8 cellular contexts compared by ENCODE assay signal in the genomic region with DNA sequence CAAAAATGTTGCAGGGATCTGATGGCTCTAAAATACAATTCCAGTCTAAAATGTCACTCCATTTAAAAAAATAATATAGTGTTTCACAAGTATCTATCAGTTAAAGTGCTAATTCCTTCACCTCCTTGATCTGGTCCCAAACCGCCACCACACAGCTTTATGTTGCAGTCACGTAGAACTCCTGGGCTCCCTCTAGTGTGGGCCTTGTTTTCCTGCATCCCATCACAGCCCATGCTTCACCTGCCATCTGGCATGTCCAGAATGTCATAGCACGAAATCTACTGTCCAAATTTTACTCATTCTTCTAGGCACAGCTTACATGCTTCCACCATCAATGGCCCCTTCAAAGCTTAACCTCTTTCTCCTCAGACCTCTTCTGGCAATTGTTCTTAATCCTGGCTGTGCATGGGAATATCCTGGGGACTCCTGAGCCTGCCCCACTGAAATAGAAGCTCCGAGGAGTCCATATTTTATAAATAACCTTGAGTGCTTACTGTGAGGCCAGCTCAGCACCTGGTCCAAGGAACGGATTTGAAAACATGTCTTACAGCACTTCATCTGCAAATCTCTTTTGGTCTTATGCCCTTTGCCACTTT. TPM values are rescaled to one million over a fixed set of nuclear protein-coding genes. Genes with fewer than 3 reads are reported as not detected.
DNase-seq lines count a peak whose midpoint lies in the region; ATAC-seq, FAIRE-seq and TF ChIP-seq lines count a peak whose summit lies in the region.

No MANE protein-coding gene starts in this region.

- no peaks in the 10 kb centered on the region for H3K9me3 ChIP-seq in A549

- TF ChIP-seq CTCF in A549 (IDR thresholded peaks at IDR 0.05) (peak; percentile 52), GM10266 (IDR thresholded peaks at IDR 0.05; ENCODE audit: control insufficient read depth, insufficient read depth, low read depth, missing control alignments) (peak; percentile 42)

- FAIRE-seq in A549 (lab: Jason Lieb, UNC), result no peak

- POLR2A ChIA-PET in A549 (lab: Yijun Ruan, JAX), result no interaction called here

- DNase-seq in A549 (ENCODE audit: low read depth in 1 of 2, low spot score in 1 of 2) (peak; percentile 26 to 48), GM10266 (ENCODE audit: extremely low spot score) (peak; percentile 14), RPMI7951 (ENCODE audit: low read depth) (peak; percentile 49), iPS-NIHi7 (ENCODE audit: extremely low spot score) (peak; percentile 78), occipital lobe (lab: John Stamatoyannopoulos, UW) (no peak), cerebellar nuclear complex (lab: John Stamatoyannopoulos, UW) (no peak)

- no peak for TF ChIP-seq EP300 in A549 (IDR thresholded peaks at IDR 0.05)

- no peaks in the 10 kb centered on the region for H3K4me1 ChIP-seq in A549

- no peak overlapping the region for H3K4me2 ChIP-seq in A549

- WGBS in A549 (ENCODE audit: missing lambda C conversion rate), result 12% methylated on average over 5 of the region's 5 CpGs

- no peak for TF ChIP-seq POLR2A in A549 (IDR thresholded peaks at IDR 0.05; ENCODE audit: low read length)
- no peak for TF ChIP-seq POLR2A in GM18505 (IDR thresholded peaks at IDR 0.05; ENCODE audit: borderline replicate concordance, extremely low read depth, insufficient read depth, insufficient read length)

- CTCF ChIA-PET in A549 (lab: Yijun Ruan, JAX), result interaction anchor here (0.6 to 2.3 kb wide), 12 partner anchors 11 to 1526 kb away, joined by 3 to 13 read pairs (median 3); a partner anchor contains a TSS

- peak; percentile 87 to 93 for ATAC-seq in A549
- ATAC-seq in HG03442 (IDR thresholded peaks at IDR 0.05; ENCODE audit: unreplicated experiment), result peak; percentile 58
- ATAC-seq in GM18505 (IDR thresholded peaks at IDR 0.05; ENCODE audit: unreplicated experiment), result no peak

- no peak overlapping the region for H3K4me3 ChIP-seq in A549

- peak; percentile 43 to 62 for TF ChIP-seq RAD21 in A549 (conservative IDR thresholded peaks at IDR 0.05 in 1 of 2, IDR thresholded peaks at IDR 0.05 in 1 of 2)

- H3K27ac ChIP-seq in A549, result no peak overlapping the region

TF ChIP-seq in A549, 52 proteins besides CTCF, POLR2A, EP300 and RAD21:
- TF ChIP-seq RCOR1 (IDR thresholded peaks at IDR 0.05; ENCODE audit: low read depth, low read length), result no peak
- TF ChIP-seq SMC3 (IDR thresholded peaks at IDR 0.05), result peak; percentile 46; the same call in 2 of the 3 replicates
- TF ChIP-seq RNF2 (IDR thresholded peaks at IDR 0.05; ENCODE audit: borderline replicate concordance, low read depth), result no peak

RNA-seq across cellular contexts. Expression of a gene that starts 15.5 kb away (rescaled TPM):
- polyA plus RNA-seq in A549 (2011; rRNA removed) (not detected in 2 replicates), A549 (2017; fragmentation: RNase III; extraction: RNeasy Plus Mini Kit Qiagen cat#74134 plus additional on column Dnase treatment) (not detected in 3 replicates)
- not detected in 2 replicates for polyA plus RNA-seq in A549 (2012; cell fraction: cytosol; rRNA removed)
- not detected in 2 replicates for polyA plus RNA-seq in A549 (2012; cell fraction: nucleus; rRNA removed)
- polyA minus RNA-seq in A549 (2011; rRNA and poly(A)+ RNA removed), result not detected in 2 replicates
- not detected in 2 replicates for total RNA-seq in RPMI7951 (2014; rRNA removed; shearing (Covaris generic))
- total RNA-seq in occipital lobe, result 0.47 TPM

RNA-seq across cellular contexts. Expression of a gene that starts 50.9 kb away (rescaled TPM):
- polyA plus RNA-seq in A549 (2011; rRNA removed), result not detected in 2 replicates
- not detected in 2 replicates for polyA plus RNA-seq in A549 (2012; cell fraction: cytosol; rRNA removed)
- polyA plus RNA-seq in A549 (2012; cell fraction: nucleus; rRNA removed), result not detected in 2 replicates
- not detected in 3 replicates for polyA plus RNA-seq in A549 (2017; fragmentation: RNase III; extraction: RNeasy Plus Mini Kit Qiagen cat#74134 plus additional on column Dnase treatment)
- polyA minus RNA-seq in A549 (2011; rRNA and poly(A)+ RNA removed), result not detected in 2 replicates
- not detected in 2 replicates for total RNA-seq in RPMI7951 (2014; rRNA removed; shearing (Covaris generic))
- total RNA-seq in occipital lobe, result not detected

Comparison
In these comparisons a context has a peak if more than half of its experiments do, and no peak if none do; other contexts are left out.
1. DNase-seq: peak in A549 (2 of 2), GM10266 (single experiment), RPMI7951 (single experiment) and iPS-NIHi7 (single experiment); none in occipital lobe (single experiment) and cerebellar nuclear complex (0 of 2).